In genomic region chr10:22615819-22616499, GRCh38 we compare ENCODE assay signal across 8 cellular contexts.
DNase-seq lines count a peak whose midpoint lies in the region; ATAC-seq lines count a peak whose summit lies in the region.

No MANE protein-coding gene starts in this region.

- no peaks in the 10 kb centered on the region for H3K27me3 Mint-ChIP-seq in naive thymus-derived CD8-positive, alpha-beta T cell

- 77 to 81% methylated on average over 10 to 11 of the region's 11 CpGs for WGBS in GM23248 (ENCODE audit: low coverage in 1 of 2, low lambda C conversion rate in 2 of 2, missing lambda C conversion rate in 2 of 2), 2 experiments

- H3K4me3 Mint-ChIP-seq in naive thymus-derived CD8-positive, alpha-beta T cell, result peak overlapping the region; percentile 16 to 73 (median 62)

- no peaks in the 10 kb centered on the region for H3K9me3 Mint-ChIP-seq in naive thymus-derived CD8-positive, alpha-beta T cell

- no peaks in the 10 kb centered on the region for H3K36me3 ChIP-seq in duodenal mucosa (ENCODE audit: control insufficient read depth in 1 of 2, insufficient read depth in 2 of 2, low read length in 2 of 2)
- no peaks in the 10 kb centered on the region for H3K36me3 ChIP-seq in GM23248 (ENCODE audit: low read depth)

- H3K4me1 ChIP-seq in duodenal mucosa (ENCODE audit: control insufficient read depth in 1 of 2, insufficient read depth in 2 of 2, low read length in 2 of 2) (peaks cover 16 to 38% of the 10 kb centered on the region in 2 donors), GM23248 (ENCODE audit: insufficient read depth) (peaks cover 46% of the 10 kb centered on the region)

- DNase-seq in DMS 273 treated with DMSO at 0.1 percent for 48 hours (lab: John Stamatoyannopoulos, UW), result peak; percentile 15
- peak; percentile 47 for DNase-seq in SK-MEL-5 (ENCODE audit: low read depth, low spot score)
- DNase-seq in naive thymus-derived CD8-positive, alpha-beta T cell, result no peak
- no peak for DNase-seq in NCI-H82 (lab: John Stamatoyannopoulos, UW)
- no peak for DNase-seq in GM23248

- POLR2A ChIA-PET in naive thymus-derived CD8-positive, alpha-beta T cell (lab: Charles Lee), result interaction anchor here (0.5 to 2.7 kb wide), 11 partner anchors 10 to 98 kb away, joined by 3 to 13 read pairs (median 3); no protein-coding TSS in a partner anchor

- H3K9me3 ChIP-seq in duodenal mucosa (ENCODE audit: control insufficient read depth in 1 of 2, low read length in 2 of 2) (no peaks in the 10 kb centered on the region), GM23248 (ENCODE audit: low read depth) (no peaks in the 10 kb centered on the region)

- H3K4me3 ChIP-seq in duodenal mucosa (ENCODE audit: low read depth in 1 of 2, low read length in 2 of 2) (peak overlapping the region; percentile 72), GM23248 (no peak overlapping the region)

- H3K79me2 ChIP-seq in GM23248 (ENCODE audit: insufficient read depth), result peaks cover 70% of the 10 kb centered on the region

- H3K9ac ChIP-seq in duodenal mucosa (ENCODE audit: low read depth in 1 of 2, low read length in 2 of 2) (peak overlapping the region; percentile 45 to 49), GM23248 (no peak overlapping the region)

- peak; percentile 69 for ATAC-seq in GM19395 (IDR thresholded peaks at IDR 0.05; ENCODE audit: unreplicated experiment)
- peak; percentile 72 for ATAC-seq in HG03439 (IDR thresholded peaks at IDR 0.05; ENCODE audit: unreplicated experiment)
- no peak for ATAC-seq in naive thymus-derived CD8-positive, alpha-beta T cell

- no peaks in the 10 kb centered on the region for H4K20me1 ChIP-seq in GM23248 (ENCODE audit: insufficient read depth)

- peaks cover 56 to 98% (median 94%) of the 10 kb centered on the region in 4 donors for H3K4me1 Mint-ChIP-seq in naive thymus-derived CD8-positive, alpha-beta T cell

- H3F3A ChIP-seq in GM23248 (ENCODE audit: insufficient read depth), result peaks cover 38% of the 10 kb centered on the region

- no peak overlapping the region for H2AFZ ChIP-seq in GM23248

- H3K36me3 Mint-ChIP-seq in naive thymus-derived CD8-positive, alpha-beta T cell, result peaks cover 0 to 5% (median 0%) of the 10 kb centered on the region in 3 donors

- in situ Hi-C loops in SK-MEL-5 (cut with HindIII; ENCODE audit: low pct_unique_long_range_greater_than_20kb, low sequenced_read_pairs), result no loop called here
- in situ Hi-C loops in GM23248 (cut with MboI), result no loop called here

- no peak overlapping the region for H3K4me2 ChIP-seq in GM23248 (ENCODE audit: unreplicated experiment)

- no peaks in the 10 kb centered on the region for H3K27me3 ChIP-seq in duodenal mucosa (ENCODE audit: control insufficient read depth in 1 of 2, insufficient read depth in 2 of 2, low read length in 2 of 2)
- H3K27me3 ChIP-seq in GM23248 (replicated peaks; ENCODE audit: insufficient read depth), result no peaks in the 10 kb centered on the region

- no peak overlapping the region for H3K27ac ChIP-seq in duodenal mucosa (ENCODE audit: low read depth, low read length)
- H3K27ac ChIP-seq in GM23248, result no peak overlapping the region

- H3K27ac Mint-ChIP-seq in naive thymus-derived CD8-positive, alpha-beta T cell, result peak overlapping the region; percentile 73 to 97 (median 83)

- no peaks in the 10 kb centered on the region for H3K9me2 ChIP-seq in GM23248 (ENCODE audit: insufficient read depth)

Comparison
In these comparisons a context has a peak if more than half of its experiments do, and no peak if none do; other contexts are left out.
1. DNase-seq: peak in DMS 273 treated with DMSO at 0.1 percent for 48 hours (single experiment) and SK-MEL-5 (single experiment); none in naive thymus-derived CD8-positive, alpha-beta T cell (0 of 10), NCI-H82 (single experiment) and GM23248 (single experiment).
2. ATAC-seq: peak in GM19395 (single experiment) and HG03439 (single experiment); none in naive thymus-derived CD8-positive, alpha-beta T cell (0 of 2).